In genomic region chr7:27890205-27890849, GRCh38 we compare ENCODE assay signal across 12 cellular contexts.
A peak's percentile ranks its signal among the peaks of the same experiment; 100 is the strongest.
DNase-seq lines count a peak whose midpoint lies in the region; ATAC-seq and TF ChIP-seq lines count a peak whose summit lies in the region.
"Had no signal": no experiment of that assay in that cellular context is flagged by ENCODE, and none has a peak within 500 bp of the region (broad histone marks: within the 10 kb centered on the region; RNA-seq: fewer than 3 reads in every experiment).

No MANE protein-coding gene starts in this region.

- H3K36me3 ChIP-seq in body of pancreas (replicated peaks in 1 of 2; ENCODE audit: insufficient read depth in 1 of 2, low read depth in 2 of 2): no peaks in the 10 kb centered on the region

- no peak overlapping the region for H3K4me3 ChIP-seq in body of pancreas

- H3K4me1 ChIP-seq in body of pancreas: peaks cover 7% of the 10 kb centered on the region

- ATAC-seq in GM18907 (IDR thresholded peaks at IDR 0.05; ENCODE audit: unreplicated experiment) (peak; percentile 98), GM21515 (IDR thresholded peaks at IDR 0.05; ENCODE audit: unreplicated experiment) (peak; percentile 99), HG03066 (IDR thresholded peaks at IDR 0.05; ENCODE audit: low read depth, unreplicated experiment) (peak; percentile 99), body of pancreas (peak; percentile 35)

- H3K9me3 ChIP-seq in body of pancreas: no peaks in the 10 kb centered on the region

- no peak for TF ChIP-seq POLR2A in body of pancreas (IDR thresholded peaks at IDR 0.05)

- H3K27me3 ChIP-seq in body of pancreas: no peaks in the 10 kb centered on the region

- DNase-seq in body of pancreas: no peak
- DNase-seq in ACHN: no peak
- DNase-seq in AML-193 (lab: John Stamatoyannopoulos, UW): no peak
- no peak for DNase-seq in ecto neural progenitor cell (ENCODE audit: low spot score)
- no peak for DNase-seq in NK-92 (lab: John Stamatoyannopoulos, UW; ENCODE audit: unreplicated experiment)
- DNase-seq: activated B cell treated with CpG ODN at 0.5 μM for 24 hours; Right ventricle myocardium superior; stimulated activated CD4-positive, alpha-beta T cell treated with anti-CD3 and anti-CD28 coated beads, Interleukin-4, amount 100 ng/mL, for 1 hour had no signal

- in situ Hi-C loops in ACHN (cut with HindIII; ENCODE audit: low pct_ligation_motif_present, low pct_unique_long_range_greater_than_20kb, low sequenced_read_pairs): no loop called here

- H3K27ac ChIP-seq in body of pancreas: no peak overlapping the region
- H3K27ac ChIP-seq: HL-60 had no signal

- intact Hi-C loops in body of pancreas (cut with DNase I): no loop called here

- 17 to 41% methylated on average over 1 of the region's 1 CpG for WGBS in body of pancreas, 2 donors

- TF ChIP-seq CTCF in body of pancreas (IDR thresholded peaks at IDR 0.05): no peak

Comparison
In these comparisons a context has a peak if more than half of its experiments do, and no peak if none do; other contexts are left out.
1. ATAC-seq: peak in every context shown above with its lines; median percentile 99 in GM21515; 99 in HG03066; 98 in GM18907; 35 in body of pancreas.